20 cellular contexts compared by ENCODE assay signal in the genomic region with DNA sequence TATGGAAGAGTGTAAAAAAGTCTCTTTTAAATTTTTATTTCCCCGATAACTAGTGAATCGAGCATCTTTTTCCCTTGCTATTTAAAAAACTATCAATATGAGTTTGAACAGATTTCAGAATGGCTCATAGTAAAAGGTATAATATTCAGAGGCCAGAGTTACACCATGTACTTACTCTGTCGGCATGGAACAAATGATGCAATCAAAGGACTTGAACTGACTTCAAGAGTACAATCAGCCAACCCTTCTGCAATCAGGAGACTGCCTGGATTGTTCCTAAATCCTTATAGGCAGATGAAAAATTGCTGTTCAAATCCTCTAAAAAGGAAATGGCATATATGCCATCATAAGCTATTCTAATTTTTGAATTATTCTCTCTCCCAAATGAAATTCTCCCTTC.
DNase-seq lines count a peak whose midpoint lies in the region; ATAC-seq, FAIRE-seq and TF ChIP-seq lines count a peak whose summit lies in the region.
"Had no signal": no experiment of that assay in that cellular context is flagged by ENCODE, and none has a peak within 500 bp of the region (broad histone marks: within the 10 kb centered on the region; RNA-seq: fewer than 3 reads in every experiment).

No MANE protein-coding gene starts in this region.

- POLR2A ChIA-PET in HepG2 (lab: Yijun Ruan, JAX), result no interaction called here
- POLR2A ChIA-PET in activated CD4-positive, alpha-beta memory T cell treated with anti-CD3 and anti-CD28 coated beads, Interleukin-2, amount 10 ng/mL, durations not matched to agents 7 days and 5 days (lab: Charles Lee), result no interaction called here

- BruUV-seq in HepG2 (replicated peaks; lab: Mats Ljungman, UMichigan), result no TSS peak

- H3K36me3 ChIP-seq in liver (ENCODE audit: control insufficient read depth in 4 of 4, insufficient read depth in 3 of 4, low read depth in 1 of 4, low read length in 3 of 4) (no peaks in the 10 kb centered on the region), HepG2 (replicated peaks in 1 of 2; ENCODE audit: control insufficient read depth in 1 of 2, insufficient read depth in 2 of 2, low read length in 2 of 2) (no peaks in the 10 kb centered on the region), psoas muscle (ENCODE audit: insufficient read depth in 1 of 2, low read depth in 1 of 2) (no peaks in the 10 kb centered on the region), neuronal stem cell (replicated peaks in 1 of 2; ENCODE audit: control insufficient read depth in 2 of 2, insufficient read depth in 2 of 2, low read length in 2 of 2) (no peaks in the 10 kb centered on the region)
- H3K36me3 ChIP-seq: Peyer's patch had no signal

- intact Hi-C loops in HepG2 (cut with micrococcal nuclease; ENCODE audit: unreplicated experiment) (no loop called here), psoas muscle (cut with DNase I) (no loop called here)

- H3K23ac ChIP-seq in neuronal stem cell (ENCODE audit: low read depth, low read length, poor library complexity), result no peak overlapping the region

- H3K4me1 ChIP-seq in liver (ENCODE audit: control insufficient read depth in 4 of 4, insufficient read depth in 4 of 4, low read length in 3 of 4) (no peaks in the 10 kb centered on the region), HepG2 (ENCODE audit: insufficient read depth, low read length) (no peaks in the 10 kb centered on the region), psoas muscle (no peaks in the 10 kb centered on the region), neuronal stem cell (ENCODE audit: control insufficient read depth in 2 of 2, insufficient read depth in 1 of 2, low read depth in 1 of 2, low read length in 2 of 2) (no peaks in the 10 kb centered on the region)
- H3K4me1 ChIP-seq: Peyer's patch had no signal

- H3K9ac ChIP-seq in liver (ENCODE audit: low read depth in 1 of 2, low read length in 2 of 2) (no peak overlapping the region), HepG2 (ENCODE audit: insufficient read depth, low read depth, low read length) (no peak overlapping the region), neuronal stem cell (ENCODE audit: low read depth, low read length, poor library complexity) (no peak overlapping the region)

- H3K27ac ChIP-seq in liver (ENCODE audit: low read depth in 1 of 2, low read length in 2 of 2) (no peak overlapping the region), HepG2 (ENCODE audit: extremely low read length, insufficient read depth, low read length) (no peak overlapping the region), psoas muscle (no peak overlapping the region), neuronal stem cell (replicated peaks; ENCODE audit: low read length) (no peak overlapping the region)
- H3K27ac ChIP-seq: C4-2B, Peyer's patch had no signal

- H3K4me3 Mint-ChIP-seq in activated CD4-positive, alpha-beta memory T cell treated with anti-CD3 and anti-CD28 coated beads, Interleukin-2, amount 10 ng/mL, durations not matched to agents 7 days and 5 days, result no peak overlapping the region
- H3K4me3 Mint-ChIP-seq: CD8-positive, alpha-beta memory T cell had no signal

- no peak for FAIRE-seq in HepG2 (lab: Jason Lieb, UNC)
- FAIRE-seq: GM12891, H1 had no signal

- H3K14ac ChIP-seq in neuronal stem cell (ENCODE audit: low read length), result no peak overlapping the region

- H3K4me3 ChIP-seq in liver (ENCODE audit: low read depth in 1 of 3, low read length in 3 of 3), result no peak overlapping the region
- H3K4me3 ChIP-seq in HepG2 (replicated peaks in 1 of 3; ENCODE audit: insufficient read depth in 1 of 3, low read depth in 2 of 3, low read length in 3 of 3), result no peak overlapping the region
- H3K4me3 ChIP-seq in fibroblast of mammary gland (ENCODE audit: control insufficient read depth, low read depth, low read length), result no peak overlapping the region
- no peak overlapping the region for H3K4me3 ChIP-seq in psoas muscle
- H3K4me3 ChIP-seq in neuronal stem cell (ENCODE audit: low read length in 2 of 2), result no peak overlapping the region
- H3K4me3 ChIP-seq: Peyer's patch had no signal

- H3K9me3 ChIP-seq in liver (ENCODE audit: control insufficient read depth in 4 of 4, low read length in 3 of 4) (no peaks in the 10 kb centered on the region), HepG2 (ENCODE audit: low read length) (no peaks in the 10 kb centered on the region), psoas muscle (no peaks in the 10 kb centered on the region), neuronal stem cell (replicated peaks in 1 of 2; ENCODE audit: control insufficient read depth in 2 of 2, insufficient read depth in 1 of 2, low read depth in 1 of 2, low read length in 2 of 2) (no peaks in the 10 kb centered on the region)
- H3K9me3 ChIP-seq: Peyer's patch had no signal

- no peak overlapping the region for H3K4me2 ChIP-seq in HepG2 (ENCODE audit: low read depth, low read length)
- H3K4me2 ChIP-seq in neuronal stem cell (ENCODE audit: insufficient read depth, low read length, poor library complexity, severe bottlenecking), result no peak overlapping the region

- H3K79me2 ChIP-seq in HepG2 (ENCODE audit: insufficient read depth, low read length), result no peaks in the 10 kb centered on the region

- no peaks in the 10 kb centered on the region for H3K79me1 ChIP-seq in neuronal stem cell (ENCODE audit: low read depth, low read length)

- no peak overlapping the region for H4K91ac ChIP-seq in neuronal stem cell (ENCODE audit: low read depth, low read length, poor library complexity)

- no peak for TF ChIP-seq POLR2A in HepG2 (IDR thresholded peaks at IDR 0.05; ENCODE audit: insufficient read depth in 1 of 2, low read depth in 2 of 2, low read length in 2 of 2)

- TF ChIP-seq CTCF in liver (IDR thresholded peaks at IDR 0.05; ENCODE audit: low read depth, low read length, missing input control) (no peak), HepG2 (CRISPR knock-in tag; IDR thresholded peaks at IDR 0.05) (no peak), fibroblast of mammary gland (conservative IDR thresholded peaks at IDR 0.05; ENCODE audit: control insufficient read depth, insufficient read depth, low read depth, low read length) (no peak), psoas muscle (IDR thresholded peaks at IDR 0.05) (no peak)

- no peaks in the 10 kb centered on the region for H3K9me3 Mint-ChIP-seq in activated CD4-positive, alpha-beta memory T cell treated with anti-CD3 and anti-CD28 coated beads, Interleukin-2, amount 10 ng/mL, durations not matched to agents 7 days and 5 days
- H3K9me3 Mint-ChIP-seq: CD8-positive, alpha-beta memory T cell had no signal

- no peak overlapping the region for H4K8ac ChIP-seq in neuronal stem cell (ENCODE audit: low read depth, low read length)

- H2BK120ac ChIP-seq in neuronal stem cell (ENCODE audit: low read depth, low read length), result no peak overlapping the region

- H2BK12ac ChIP-seq in neuronal stem cell (ENCODE audit: low read length), result no peak overlapping the region

- H2BK5ac ChIP-seq in neuronal stem cell (ENCODE audit: low read length), result no peak overlapping the region

- CTCF ChIA-PET in HepG2 (lab: Yijun Ruan, JAX; ENCODE audit: low intra/inter-chr PET ratio, low total read pairs), result no interaction called here
- CTCF ChIA-PET in activated CD4-positive, alpha-beta memory T cell treated with anti-CD3 and anti-CD28 coated beads, Interleukin-2, amount 10 ng/mL, durations not matched to agents 7 days and 5 days (lab: Charles Lee), result no interaction called here

- H3K4ac ChIP-seq in neuronal stem cell (ENCODE audit: low read length), result no peak overlapping the region

- H3K36me3 Mint-ChIP-seq in activated CD4-positive, alpha-beta memory T cell treated with anti-CD3 and anti-CD28 coated beads, Interleukin-2, amount 10 ng/mL, durations not matched to agents 7 days and 5 days (ENCODE audit: low read depth), result no peaks in the 10 kb centered on the region
- H3K36me3 Mint-ChIP-seq: CD8-positive, alpha-beta memory T cell had no signal

- DNase-seq in HepG2 (ENCODE audit: low spot score) (no peak), fibroblast of mammary gland (ENCODE audit: low read depth) (peak; percentile 31), psoas muscle (no peak), neuronal stem cell (ENCODE audit: low spot score) (no peak)
- no peak for DNase-seq in activated CD4-positive, alpha-beta memory T cell treated with anti-CD3 and anti-CD28 coated beads, Interleukin-2, amount 10 ng/mL, durations not matched to agents 7 days and 5 days
- no peak for DNase-seq in stimulated activated CD8-positive, alpha-beta memory T cell treated with anti-CD3 and anti-CD28 coated beads, Interleukin-4, amount 100 ng/mL, for 48 hours
- DNase-seq: 8988T; Calu3; CD8-positive, alpha-beta memory T cell; DMS153; NCI-H1694; NCI-H2081; NCI-H2171; NCI-H524 treated with DMSO at 0.1 percent for 48 hours; NCI-H82; Peyer's patch had no signal

- H3K4me1 Mint-ChIP-seq in activated CD4-positive, alpha-beta memory T cell treated with anti-CD3 and anti-CD28 coated beads, Interleukin-2, amount 10 ng/mL, durations not matched to agents 7 days and 5 days, result no peaks in the 10 kb centered on the region

- H3K18ac ChIP-seq in neuronal stem cell (ENCODE audit: low read length), result no peak overlapping the region

- TF ChIP-seq RAD21 in liver (IDR thresholded peaks at IDR 0.05) (no peak), HepG2 (CRISPR knock-in tag; IDR thresholded peaks at IDR 0.05) (no peak)

- no peak overlapping the region for H2AK5ac ChIP-seq in neuronal stem cell (ENCODE audit: low read depth, low read length)

- TF ChIP-seq EP300 in HepG2 (IDR thresholded peaks at IDR 0.05; ENCODE audit: low read depth in 2 of 2, low read length in 2 of 2) (no peak), HepG2 (CRISPR knock-in tag; IDR thresholded peaks at IDR 0.05; ENCODE audit: borderline replicate concordance) (no peak)

- 74% methylated on average over 3 of the region's 3 CpGs for WGBS in liver
- WGBS in HepG2 (ENCODE audit: low lambda C conversion rate), result 2% methylated on average over 3 of the region's 3 CpGs
- 54 to 61% (median 58%) methylated on average over 3 of the region's 3 CpGs for whole genome bisulfite sequencing in psoas muscle, 3 donors
- WGBS in neuronal stem cell (ENCODE audit: extremely low coverage in 2 of 2, insufficient read length in 2 of 2, insufficient replicate concordance in 1 of 2), 2 donors, result no CpG with 5 or more reads among the region's 3 CpGs

- no peaks in the 10 kb centered on the region for H3K27me3 Mint-ChIP-seq in activated CD4-positive, alpha-beta memory T cell treated with anti-CD3 and anti-CD28 coated beads, Interleukin-2, amount 10 ng/mL, durations not matched to agents 7 days and 5 days
- H3K27me3 Mint-ChIP-seq: CD8-positive, alpha-beta memory T cell had no signal

- no peak overlapping the region for H3K27ac Mint-ChIP-seq in activated CD4-positive, alpha-beta memory T cell treated with anti-CD3 and anti-CD28 coated beads, Interleukin-2, amount 10 ng/mL, durations not matched to agents 7 days and 5 days
- H3K27ac Mint-ChIP-seq: CD8-positive, alpha-beta memory T cell had no signal

- no peak overlapping the region for H2AFZ ChIP-seq in HepG2 (ENCODE audit: low read length)
- H2AFZ ChIP-seq in neuronal stem cell (ENCODE audit: low read length), result no peak overlapping the region

- no peaks in the 10 kb centered on the region for H4K20me1 ChIP-seq in HepG2 (ENCODE audit: insufficient read depth, low read length)

- no peaks in the 10 kb centered on the region for H3K27me3 ChIP-seq in liver (ENCODE audit: control insufficient read depth in 4 of 4, insufficient read depth in 4 of 4, low read length in 3 of 4)
- H3K27me3 ChIP-seq in HepG2 (ENCODE audit: control insufficient read depth in 1 of 2, insufficient read depth in 2 of 2, low read length in 2 of 2), result no peaks in the 10 kb centered on the region
- no peaks in the 10 kb centered on the region for H3K27me3 ChIP-seq in psoas muscle (ENCODE audit: insufficient read depth in 3 of 3, low read length in 2 of 3)
- no peaks in the 10 kb centered on the region for H3K27me3 ChIP-seq in neuronal stem cell (ENCODE audit: control insufficient read depth in 3 of 3, insufficient read depth in 3 of 3, low read depth in 1 of 3, low read length in 3 of 3)
- H3K27me3 ChIP-seq: Peyer's patch had no signal

- H2BK15ac ChIP-seq in neuronal stem cell (ENCODE audit: low read length), result no peak overlapping the region

- in situ Hi-C loops in HepG2 (cut with HindIII; ENCODE audit: extremely low pct_ligation_motif_present, low pct_unique_long_range_greater_than_20kb), result no loop called here

- ATAC-seq in HepG2, result no peak
- ATAC-seq in psoas muscle, result peak in 3 of 4 donors; percentile 77 to 94 (median 89)
